Comparison of ENCODE assay signal across 26 cellular contexts in genomic region chr2:38149533-38149932, GRCh38.
DNase-seq lines count a peak whose midpoint lies in the region; ATAC-seq, FAIRE-seq and TF ChIP-seq lines count a peak whose summit lies in the region.
"Had no signal": no experiment of that assay in that cellular context is flagged by ENCODE, and none has a peak within 500 bp of the region (broad histone marks: within the 10 kb centered on the region; RNA-seq: fewer than 3 reads in every experiment).

No MANE protein-coding gene starts in this region.

- no TSS peak for BruUV-seq in K562 (replicated peaks; lab: Mats Ljungman, UMichigan)

- 7% methylated on average over 2 of the region's 2 CpGs for WGBS in K562 (ENCODE audit: insufficient coverage, low coverage, missing lambda C conversion rate)
- 26% methylated on average over 2 of the region's 2 CpGs for WGBS in right lobe of liver (ENCODE audit: insufficient coverage, low coverage, low lambda C conversion rate, missing lambda C conversion rate)
- 64 to 69% methylated on average over 2 of the region's 2 CpGs for WGBS in tibial nerve, 2 donors

- ATAC-seq in Right ventricle myocardium inferior (peak; percentile 60), K562 (no peak), right lobe of liver (peak; percentile 8 to 66 (median 39)), upper lobe of right lung (peak; percentile 41), HG02970 (IDR thresholded peaks at IDR 0.05; ENCODE audit: low FRiP score, unreplicated experiment) (no peak)
- ATAC-seq: activated naive CD8-positive, alpha-beta T cell treated with anti-CD3 and anti-CD28 coated beads, Interleukin-2, amount 50 U/mL, for 24 hours; body of pancreas; stimulated activated naive CD8-positive, alpha-beta T cell treated with anti-CD3 and anti-CD28 coated beads, Interleukin-15, Interleukin-2, amounts not matched to agents 100 U/mL and 50 U/mL, for 24 hours had no signal

- no peaks in the 10 kb centered on the region for H3K9me1 ChIP-seq in K562 (ENCODE audit: control insufficient read depth, insufficient read depth, low read length)

- H3K79me2 ChIP-seq in K562 (ENCODE audit: control insufficient read depth, insufficient read depth, low read length): no peaks in the 10 kb centered on the region

- TF ChIP-seq CTCF in left ventricle myocardium inferior (IDR thresholded peaks at IDR 0.05; ENCODE audit: borderline replicate concordance): no peak
- TF ChIP-seq CTCF in K562 (IDR thresholded peaks at IDR 0.05 in 2 of 3, conservative IDR thresholded peaks at IDR 0.05 in 1 of 3; ENCODE audit: insufficient read depth in 2 of 3, low read depth in 1 of 3, low read length in 3 of 3): no peak
- TF ChIP-seq CTCF in right lobe of liver (IDR thresholded peaks at IDR 0.05): no peak
- no peak for TF ChIP-seq CTCF in upper lobe of right lung (IDR thresholded peaks at IDR 0.05)
- no peak for TF ChIP-seq CTCF in tibial nerve (IDR thresholded peaks at IDR 0.05)

- no peak overlapping the region; the same call in 1 of the 2 replicates for H2AFZ ChIP-seq in K562 (ENCODE audit: low read depth, low read length)

- no peak for FAIRE-seq in K562 (lab: Jason Lieb, UNC)
- FAIRE-seq: A204.1 had no signal

- no peak for TF ChIP-seq RAD21 in K562 (CRISPR knock-in tag; conservative IDR thresholded peaks at IDR 0.05 in 1 of 2, IDR thresholded peaks at IDR 0.05 in 1 of 2)

- TF ChIP-seq POLR2A in K562 (conservative IDR thresholded peaks at IDR 0.05) (no peak), right lobe of liver (IDR thresholded peaks at IDR 0.05) (no peak), tibial nerve (IDR thresholded peaks at IDR 0.05) (no peak)

- H3K27ac ChIP-seq in left ventricle myocardium inferior (replicated peaks): no peak overlapping the region
- H3K27ac ChIP-seq in K562 (ENCODE audit: extremely low read depth, low read depth, low read length): no peak overlapping the region
- H3K27ac ChIP-seq in right lobe of liver: peak overlapping the region in 1 of 3 donors; percentile 65
- no peak overlapping the region for H3K27ac ChIP-seq in upper lobe of right lung
- H3K27ac ChIP-seq in tibial nerve: no peak overlapping the region
- H3K27ac ChIP-seq: WERI-Rb-1 had no signal

- CTCF ChIA-PET in K562 (lab: Yijun Ruan, JAX; ENCODE audit: low intra/inter-chr PET ratio): no interaction called here

- H3K4me3 ChIP-seq in left ventricle myocardium inferior (no peak overlapping the region), K562 (no peak overlapping the region), right lobe of liver (no peak overlapping the region), upper lobe of right lung (no peak overlapping the region), tibial nerve (no peak overlapping the region)
- H3K4me3 ChIP-seq: body of pancreas, dorsolateral prefrontal cortex, lung had no signal

- no peaks in the 10 kb centered on the region for H4K20me1 ChIP-seq in K562 (replicated peaks; ENCODE audit: control insufficient read depth, insufficient read depth, low read length)

- no peak for TF ChIP-seq EP300 in K562 (IDR thresholded peaks at IDR 0.05; ENCODE audit: low read length)
- TF ChIP-seq EP300 in tibial nerve (IDR thresholded peaks at IDR 0.05): no peak

- H3K9me3 ChIP-seq in left ventricle myocardium inferior (replicated peaks): no peaks in the 10 kb centered on the region
- H3K9me3 ChIP-seq in K562 (replicated peaks; ENCODE audit: control insufficient read depth, insufficient read depth, low read depth, low read length): no peaks in the 10 kb centered on the region
- H3K9me3 ChIP-seq in right lobe of liver: no peaks in the 10 kb centered on the region
- no peaks in the 10 kb centered on the region for H3K9me3 ChIP-seq in upper lobe of right lung
- H3K9me3 ChIP-seq in tibial nerve: no peaks in the 10 kb centered on the region
- H3K9me3 ChIP-seq: body of pancreas had no signal

- peak; percentile 76 for DNase-seq in Right ventricle myocardium inferior (ENCODE audit: missing footprints)
- DNase-seq in left ventricle myocardium inferior: no peak
- DNase-seq in K562 (ENCODE audit: extremely low read depth in 1 of 4, low spot score in 3 of 4): no peak
- DNase-seq in right lobe of liver: peak in 2 of 3 donors; percentile 61 to 69
- no peak for DNase-seq in upper lobe of right lung
- DNase-seq in inferior parietal cortex (ENCODE audit: extremely low spot score): no peak
- no peak for DNase-seq in tibial nerve (ENCODE audit: low spot score in 2 of 2)
- DNase-seq: activated CD4-positive, alpha-beta T cell treated with anti-CD3 and anti-CD28 coated beads, Interleukin-2, amount 10 ng/mL, durations not matched to agents 24 days and 14 days; activated naive CD8-positive, alpha-beta T cell treated with anti-CD3 and anti-CD28 coated beads, Interleukin-2, amount 50 U/mL, for 24 hours; activated T-cell treated with anti-CD3 and anti-CD28 coated beads, Interleukin-2, amount 50 U/mL, for 1 hour; cerebellar nuclear complex; DMS53; dorsolateral prefrontal cortex; H7; hypothalamus; immature natural killer cell; NCI-H1417; NCI-H2081; NCI-H774; OCI-M1; stimulated activated naive CD8-positive, alpha-beta T cell treated with anti-CD3 and anti-CD28 coated beads, Interleukin-15, Interleukin-2, amounts not matched to agents 100 U/mL and 50 U/mL, for 24 hours; WERI-Rb-1 had no signal

- H3K4me2 ChIP-seq in K562 (ENCODE audit: insufficient read depth, low read length): no peak overlapping the region

- H3K36me3 ChIP-seq in left ventricle myocardium inferior (no peaks in the 10 kb centered on the region), K562 (ENCODE audit: control insufficient read depth, insufficient read depth, low read length) (no peaks in the 10 kb centered on the region), right lobe of liver (no peaks in the 10 kb centered on the region), upper lobe of right lung (no peaks in the 10 kb centered on the region), tibial nerve (no peaks in the 10 kb centered on the region)
- H3K36me3 ChIP-seq: WERI-Rb-1 had no signal

- in situ Hi-C loops in K562 (cut with MboI): no loop called here

- H3K4me1 ChIP-seq in left ventricle myocardium inferior (peaks cover 14% of the 10 kb centered on the region), K562 (replicated peaks in 1 of 2; ENCODE audit: control insufficient read depth in 2 of 2, insufficient read depth in 2 of 2, low read length in 2 of 2) (peaks cover 3 to 23% of the 10 kb centered on the region in 2 experiments; a peak in 4 of 5 replicates), right lobe of liver (peaks cover 0 to 32% (median 12%) of the 10 kb centered on the region in 4 donors), upper lobe of right lung (peaks cover 29% of the 10 kb centered on the region), tibial nerve (peaks cover 0 to 27% (median 8%) of the 10 kb centered on the region in 4 donors)

- no peak overlapping the region for H3K9ac ChIP-seq in K562 (ENCODE audit: insufficient read depth in 1 of 2, low read depth in 2 of 2, low read length in 2 of 2)

- H3K27me3 ChIP-seq in left ventricle myocardium inferior (ENCODE audit: low read depth) (peaks cover 2% of the 10 kb centered on the region), K562 (ENCODE audit: control insufficient read depth in 2 of 2, insufficient read depth in 2 of 2, low read length in 2 of 2) (peaks cover 0 to 2% of the 10 kb centered on the region in 2 experiments; a peak in 1 of 5 replicates), right lobe of liver (no peaks in the 10 kb centered on the region), upper lobe of right lung (no peaks in the 10 kb centered on the region), tibial nerve (no peaks in the 10 kb centered on the region)
- H3K27me3 ChIP-seq: body of pancreas, dorsolateral prefrontal cortex had no signal

- intact Hi-C loops in Right ventricle myocardium inferior (cut with DNase I): no loop called here
- intact Hi-C loops in left ventricle myocardium inferior (cut with micrococcal nuclease): no loop called here
- intact Hi-C loops in K562 (cut with micrococcal nuclease): no loop called here
- intact Hi-C loops in right lobe of liver (cut with DNase I): no loop called here
- intact Hi-C loops in upper lobe of right lung (cut with DNase I): no loop called here

- POLR2A ChIA-PET in K562 (lab: Yijun Ruan, JAX): interaction anchor here (0.6 kb wide), 1 partner anchor 40 kb away, joined by 3 read pairs; no protein-coding TSS in a partner anchor

TF ChIP-seq in K562, 482 proteins besides CTCF, POLR2A, EP300 and RAD21:
- TF ChIP-seq CEBPB (tag; IDR thresholded peaks at IDR 0.05) (0 out of 2 replicates have a peak, but pooled peaks have one; percentile 21), IFI16 (CRISPR knock-in tag; IDR thresholded peaks at IDR 0.05) (no peak)

Comparison
In these comparisons a context has a peak if more than half of its experiments do, and no peak if none do; other contexts are left out.
1. DNase-seq: peak in Right ventricle myocardium inferior (single experiment) and right lobe of liver (2 of 3); none in left ventricle myocardium inferior (single experiment), K562 (0 of 4), upper lobe of right lung (single experiment), inferior parietal cortex (single experiment) and tibial nerve (0 of 2).
2. ATAC-seq: peak in Right ventricle myocardium inferior (single experiment), right lobe of liver (4 of 4) and upper lobe of right lung (single experiment); none in K562 (single experiment) and HG02970 (single experiment).